Comparison of ENCODE assay signal across 10 cellular contexts in the genomic region with DNA sequence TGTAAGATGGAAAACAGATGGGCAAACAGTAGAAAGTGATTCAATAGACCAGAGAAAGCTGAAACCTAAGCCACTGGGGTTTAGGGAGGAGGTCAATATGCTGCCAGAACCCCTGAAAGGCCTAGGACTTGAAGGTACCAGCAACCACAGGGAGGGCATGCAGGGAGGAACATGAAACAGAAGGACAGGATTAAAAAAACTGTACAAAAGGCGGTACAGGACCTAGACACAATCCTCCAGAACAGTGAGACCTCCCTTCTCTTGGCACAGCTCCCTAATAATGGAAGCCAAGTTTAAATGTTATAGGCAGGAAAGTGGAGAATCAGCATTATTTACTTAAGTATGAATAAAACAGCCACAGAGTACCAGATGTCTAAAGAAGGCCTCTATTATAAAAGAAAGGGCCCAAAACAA.
DNase-seq lines count a peak whose midpoint lies in the region; ATAC-seq and TF ChIP-seq lines count a peak whose summit lies in the region.
"Had no signal": no experiment of that assay in that cellular context is flagged by ENCODE, and none has a peak within 500 bp of the region (broad histone marks: within the 10 kb centered on the region; RNA-seq: fewer than 3 reads in every experiment).

No MANE protein-coding gene starts in this region.

- H3K79me2 ChIP-seq in PC-3 (ENCODE audit: low read length), result no peaks in the 10 kb centered on the region

- peak overlapping the region; percentile 1 for H3K27ac Mint-ChIP-seq in activated T-cell treated with anti-CD3 and anti-CD28 coated beads, Interleukin-2, amount 50 U/mL, for 24 hours

- DNase-seq in activated T-cell treated with anti-CD3 and anti-CD28 coated beads, Interleukin-2, amount 50 U/mL, for 24 hours, result no peak
- DNase-seq in activated T-cell treated with anti-CD3 and anti-CD28 coated beads for 4 hours (no peak), PC-3 (peak; percentile 50), fibroblast of peridontal ligament (ENCODE audit: extremely low read depth) (peak; percentile 95), NK-92 (lab: John Stamatoyannopoulos, UW; ENCODE audit: unreplicated experiment) (no peak), epidermal melanocyte (ENCODE audit: insufficient read length, low spot score) (no peak)
- DNase-seq: effector CD8-positive, alpha-beta T cell; stimulated activated CD4-positive, alpha-beta T cell treated with anti-CD3 and anti-CD28 coated beads, Interleukin-4, amount 100 ng/mL, for 24 hours had no signal

- intact Hi-C loops in PC-3 (cut with micrococcal nuclease), result loop anchor here (5.0 kb wide), 1 partner anchor 42 kb away; no protein-coding TSS in a partner anchor

- no TSS peak for BruUV-seq in PC-3 (replicated peaks; lab: Mats Ljungman, UMichigan)

- H3K4me1 Mint-ChIP-seq in activated T-cell treated with anti-CD3 and anti-CD28 coated beads, Interleukin-2, amount 50 U/mL, for 24 hours (ENCODE audit: low read depth), result no peaks in the 10 kb centered on the region

- no peaks in the 10 kb centered on the region for H3K9me3 Mint-ChIP-seq in activated T-cell treated with anti-CD3 and anti-CD28 coated beads, Interleukin-2, amount 50 U/mL, for 24 hours

- no peak for TF ChIP-seq CTCF in PC-3 (conservative IDR thresholded peaks at IDR 0.05; ENCODE audit: low read depth, low read length)

- H3K36me3 Mint-ChIP-seq in activated T-cell treated with anti-CD3 and anti-CD28 coated beads, Interleukin-2, amount 50 U/mL, for 24 hours (ENCODE audit: low read depth), result peaks cover 63% of the 10 kb centered on the region

- POLR2A ChIA-PET in PC-3 (lab: Charles Lee; ENCODE audit: unreplicated experiment), result interaction anchor here (0.7 kb wide), 2 partner anchors 42 to 105 kb away, joined by 3 to 6 read pairs; no protein-coding TSS in a partner anchor

- 0 out of 2 replicates have a peak overlapping the region, but pooled peaks have one; percentile 1 for H3K4me2 ChIP-seq in PC-3 (ENCODE audit: low read length)

- peaks cover 17% of the 10 kb centered on the region for H3K36me3 ChIP-seq in PC-3 (ENCODE audit: low read depth, low read length)

- no peaks in the 10 kb centered on the region for H3F3A ChIP-seq in PC-3 (ENCODE audit: low read length, unreplicated experiment)

- H3K4me1 ChIP-seq in PC-3 (ENCODE audit: insufficient read depth, low read length), result peaks cover 10% of the 10 kb centered on the region; the same call in 1 of the 2 replicates

- no peaks in the 10 kb centered on the region for H3K9me2 ChIP-seq in PC-3 (replicated peaks; ENCODE audit: low read length)

- no peaks in the 10 kb centered on the region for H3K27me3 Mint-ChIP-seq in activated T-cell treated with anti-CD3 and anti-CD28 coated beads, Interleukin-2, amount 50 U/mL, for 24 hours

- no peaks in the 10 kb centered on the region for H3K9me3 ChIP-seq in PC-3 (ENCODE audit: low read length)

- no peak overlapping the region for H3K9ac ChIP-seq in PC-3 (ENCODE audit: low read length)

- peak; percentile 85 for ATAC-seq in PC-3
- ATAC-seq in activated CD4-positive, CD25-positive, alpha-beta regulatory T cell treated with anti-CD3 and anti-CD28 coated beads, Interleukin-2, amount 50 U/mL, for 24 hours, result no peak

- no peaks in the 10 kb centered on the region for H4K20me1 ChIP-seq in PC-3 (ENCODE audit: low read length)

- H3K4me3 ChIP-seq in PC-3 (ENCODE audit: low read length), result no peak overlapping the region

- no peak overlapping the region for H2AFZ ChIP-seq in PC-3 (ENCODE audit: low read length)

- H3K27ac ChIP-seq in PC-3 (ENCODE audit: low read length), result no peak overlapping the region
- peak overlapping the region; percentile 92 for H3K27ac ChIP-seq in temporal lobe (ENCODE audit: low read depth, low read length)

- CTCF ChIA-PET in PC-3 (lab: Charles Lee), result no interaction called here

- no peak overlapping the region for H3K4me3 Mint-ChIP-seq in activated T-cell treated with anti-CD3 and anti-CD28 coated beads, Interleukin-2, amount 50 U/mL, for 24 hours

- H3K27me3 ChIP-seq in PC-3 (ENCODE audit: low read length), result no peaks in the 10 kb centered on the region

Comparison
In these comparisons a context has a peak if more than half of its experiments do, and no peak if none do; other contexts are left out.
1. DNase-seq: peak in PC-3 (single experiment) and fibroblast of peridontal ligament (single experiment); none in activated T-cell treated with anti-CD3 and anti-CD28 coated beads, Interleukin-2, amount 50 U/mL, for 24 hours (single experiment), activated T-cell treated with anti-CD3 and anti-CD28 coated beads for 4 hours (single experiment), NK-92 (single experiment) and epidermal melanocyte (single experiment).